In the genomic region with DNA sequence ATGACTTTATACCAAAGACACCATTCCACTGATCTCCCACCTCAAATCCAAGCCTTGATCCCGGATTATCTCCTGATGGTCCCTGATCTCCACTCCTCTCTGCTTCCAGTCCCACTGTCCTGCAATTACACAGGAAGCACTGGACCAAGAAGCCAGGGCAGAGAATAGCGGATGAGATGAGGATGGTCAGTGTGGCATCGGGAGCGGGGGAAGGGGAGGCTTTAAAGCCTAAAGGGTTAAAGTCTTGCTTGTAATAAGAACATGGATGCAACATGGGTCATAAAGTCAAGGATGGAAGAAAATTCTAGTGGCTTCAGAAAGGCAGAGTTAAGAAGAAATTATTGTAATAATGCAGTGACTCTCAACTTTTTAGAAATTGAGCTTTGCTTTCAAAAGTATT, we compare ENCODE assay signal across 2 cellular contexts.
TF ChIP-seq lines count a peak whose summit lies in the region.

No MANE protein-coding gene starts in this region.

TF ChIP-seq in HCT116, 20 proteins besides CTCF, POLR2A, EP300 and RAD21:
- TF ChIP-seq FOSL1 (IDR thresholded peaks at IDR 0.05; ENCODE audit: low read depth) (no peak), EZH2 (IDR thresholded peaks at IDR 0.05) (no peak), ZNF274 (IDR thresholded peaks at IDR 0.05; ENCODE audit: low read depth, low read length) (no peak), SP1 (IDR thresholded peaks at IDR 0.05; ENCODE audit: low read depth) (no peak), POLR2AphosphoS5 (IDR thresholded peaks at IDR 0.05; ENCODE audit: low read depth, low read length) (no peak), JUND (IDR thresholded peaks at IDR 0.05) (no peak), YY1 (IDR thresholded peaks at IDR 0.05; ENCODE audit: extremely low read depth, insufficient replicate concordance, low read depth, low read length) (no peak), ELF1 (IDR thresholded peaks at IDR 0.05; ENCODE audit: borderline replicate concordance, low read depth) (no peak), SRF (IDR thresholded peaks at IDR 0.05; ENCODE audit: low read depth) (no peak), TCF7L2 (IDR thresholded peaks at IDR 0.05; ENCODE audit: borderline replicate concordance, extremely low read depth, insufficient read depth, insufficient read length) (no peak), ZFX (IDR thresholded peaks at IDR 0.05) (no peak)
- TF ChIP-seq, protein P1, sequence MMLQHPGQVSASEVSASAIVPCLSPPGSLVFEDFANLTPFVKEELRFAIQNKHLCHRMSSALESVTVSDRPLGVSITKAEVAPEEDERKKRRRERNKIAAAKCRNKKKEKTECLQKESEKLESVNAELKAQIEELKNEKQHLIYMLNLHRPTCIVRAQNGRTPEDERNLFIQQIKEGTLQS (IDR thresholded peaks at IDR 0.05): no peak
- TF ChIP-seq, protein P2, sequence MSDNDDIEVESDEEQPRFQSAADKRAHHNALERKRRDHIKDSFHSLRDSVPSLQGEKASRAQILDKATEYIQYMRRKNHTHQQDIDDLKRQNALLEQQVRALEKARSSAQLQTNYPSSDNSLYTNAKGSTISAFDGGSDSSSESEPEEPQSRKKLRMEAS (IDR thresholded peaks at IDR 0.05): no peak
- TF ChIP-seq, protein P3, sequence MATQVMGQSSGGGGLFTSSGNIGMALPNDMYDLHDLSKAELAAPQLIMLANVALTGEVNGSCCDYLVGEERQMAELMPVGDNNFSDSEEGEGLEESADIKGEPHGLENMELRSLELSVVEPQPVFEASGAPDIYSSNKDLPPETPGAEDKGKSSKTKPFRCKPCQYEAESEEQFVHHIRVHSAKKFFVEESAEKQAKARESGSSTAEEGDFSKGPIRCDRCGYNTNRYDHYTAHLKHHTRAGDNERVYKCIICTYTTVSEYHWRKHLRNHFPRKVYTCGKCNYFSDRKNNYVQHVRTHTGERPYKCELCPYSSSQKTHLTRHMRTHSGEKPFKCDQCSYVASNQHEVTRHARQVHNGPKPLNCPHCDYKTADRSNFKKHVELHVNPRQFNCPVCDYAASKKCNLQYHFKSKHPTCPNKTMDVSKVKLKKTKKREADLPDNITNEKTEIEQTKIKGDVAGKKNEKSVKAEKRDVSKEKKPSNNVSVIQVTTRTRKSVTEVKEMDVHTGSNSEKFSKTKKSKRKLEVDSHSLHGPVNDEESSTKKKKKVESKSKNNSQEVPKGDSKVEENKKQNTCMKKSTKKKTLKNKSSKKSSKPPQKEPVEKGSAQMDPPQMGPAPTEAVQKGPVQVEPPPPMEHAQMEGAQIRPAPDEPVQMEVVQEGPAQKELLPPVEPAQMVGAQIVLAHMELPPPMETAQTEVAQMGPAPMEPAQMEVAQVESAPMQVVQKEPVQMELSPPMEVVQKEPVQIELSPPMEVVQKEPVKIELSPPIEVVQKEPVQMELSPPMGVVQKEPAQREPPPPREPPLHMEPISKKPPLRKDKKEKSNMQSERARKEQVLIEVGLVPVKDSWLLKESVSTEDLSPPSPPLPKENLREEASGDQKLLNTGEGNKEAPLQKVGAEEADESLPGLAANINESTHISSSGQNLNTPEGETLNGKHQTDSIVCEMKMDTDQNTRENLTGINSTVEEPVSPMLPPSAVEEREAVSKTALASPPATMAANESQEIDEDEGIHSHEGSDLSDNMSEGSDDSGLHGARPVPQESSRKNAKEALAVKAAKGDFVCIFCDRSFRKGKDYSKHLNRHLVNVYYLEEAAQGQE (IDR thresholded peaks at IDR 0.05; ENCODE audit: low read depth): no peak
- TF ChIP-seq, protein P4, sequence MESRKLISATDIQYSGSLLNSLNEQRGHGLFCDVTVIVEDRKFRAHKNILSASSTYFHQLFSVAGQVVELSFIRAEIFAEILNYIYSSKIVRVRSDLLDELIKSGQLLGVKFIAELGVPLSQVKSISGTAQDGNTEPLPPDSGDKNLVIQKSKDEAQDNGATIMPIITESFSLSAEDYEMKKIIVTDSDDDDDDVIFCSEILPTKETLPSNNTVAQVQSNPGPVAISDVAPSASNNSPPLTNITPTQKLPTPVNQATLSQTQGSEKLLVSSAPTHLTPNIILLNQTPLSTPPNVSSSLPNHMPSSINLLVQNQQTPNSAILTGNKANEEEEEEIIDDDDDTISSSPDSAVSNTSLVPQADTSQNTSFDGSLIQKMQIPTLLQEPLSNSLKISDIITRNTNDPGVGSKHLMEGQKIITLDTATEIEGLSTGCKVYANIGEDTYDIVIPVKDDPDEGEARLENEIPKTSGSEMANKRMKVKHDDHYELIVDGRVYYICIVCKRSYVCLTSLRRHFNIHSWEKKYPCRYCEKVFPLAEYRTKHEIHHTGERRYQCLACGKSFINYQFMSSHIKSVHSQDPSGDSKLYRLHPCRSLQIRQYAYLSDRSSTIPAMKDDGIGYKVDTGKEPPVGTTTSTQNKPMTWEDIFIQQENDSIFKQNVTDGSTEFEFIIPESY (IDR thresholded peaks at IDR 0.05; ENCODE audit: extremely low read depth, insufficient replicate concordance, low read length): no peak

TF ChIP-seq in H1, 55 proteins besides CTCF, POLR2A, EP300 and RAD21:
- no peak for TF ChIP-seq CBX5 (IDR thresholded peaks at IDR 0.05; ENCODE audit: low read depth, low read length)
- TF ChIP-seq HDAC6 (IDR thresholded peaks at IDR 0.05; ENCODE audit: low read depth, low read length): no peak
- TF ChIP-seq CHD2 (IDR thresholded peaks at IDR 0.05; ENCODE audit: low read length): no peak
- no peak for TF ChIP-seq TEAD4 (IDR thresholded peaks at IDR 0.05; ENCODE audit: low read depth, low read length)
- TF ChIP-seq, protein P5, sequence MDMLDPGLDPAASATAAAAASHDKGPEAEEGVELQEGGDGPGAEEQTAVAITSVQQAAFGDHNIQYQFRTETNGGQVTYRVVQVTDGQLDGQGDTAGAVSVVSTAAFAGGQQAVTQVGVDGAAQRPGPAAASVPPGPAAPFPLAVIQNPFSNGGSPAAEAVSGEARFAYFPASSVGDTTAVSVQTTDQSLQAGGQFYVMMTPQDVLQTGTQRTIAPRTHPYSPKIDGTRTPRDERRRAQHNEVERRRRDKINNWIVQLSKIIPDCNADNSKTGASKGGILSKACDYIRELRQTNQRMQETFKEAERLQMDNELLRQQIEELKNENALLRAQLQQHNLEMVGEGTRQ (IDR thresholded peaks at IDR 0.05; ENCODE audit: low read length): no peak
- no peak for TF ChIP-seq CHD1 (IDR thresholded peaks at IDR 0.05; ENCODE audit: low read depth, low read length)
- TF ChIP-seq CTBP2 (IDR thresholded peaks at IDR 0.05; ENCODE audit: borderline replicate concordance, insufficient read depth, insufficient read length, low read length): no peak
- TF ChIP-seq SP1 (IDR thresholded peaks at IDR 0.05; ENCODE audit: low read depth, low read length): no peak
- TF ChIP-seq BCL11A (IDR thresholded peaks at IDR 0.05; ENCODE audit: low read depth in 2 of 2, low read length in 2 of 2): no peak
- no peak for TF ChIP-seq SP2 (IDR thresholded peaks at IDR 0.05; ENCODE audit: low read length)
- no peak for TF ChIP-seq KDM1A (IDR thresholded peaks at IDR 0.05; ENCODE audit: borderline replicate concordance, low read length)
- no peak for TF ChIP-seq CEBPB (IDR thresholded peaks at IDR 0.05; ENCODE audit: low read depth, low read length)
- no peak for TF ChIP-seq SP4 (IDR thresholded peaks at IDR 0.05; ENCODE audit: low read length)
- TF ChIP-seq TBP (IDR thresholded peaks at IDR 0.05; ENCODE audit: low read depth, low read length): no peak
- TF ChIP-seq TAF7 (optimal IDR thresholded peaks at IDR 0.05; ENCODE audit: borderline replicate concordance, low read depth, low read length): no peak
- no peak for TF ChIP-seq RXRA (IDR thresholded peaks at IDR 0.05; ENCODE audit: insufficient read depth, low read depth, low read length)
- TF ChIP-seq ZNF274 (IDR thresholded peaks at IDR 0.05; ENCODE audit: borderline replicate concordance, extremely low read depth, low read length): no peak
- no peak for TF ChIP-seq YY1 (IDR thresholded peaks at IDR 0.05; ENCODE audit: low read depth, low read length)
- TF ChIP-seq KDM5A (IDR thresholded peaks at IDR 0.05; ENCODE audit: low read length): no peak
- TF ChIP-seq GTF2F1 (IDR thresholded peaks at IDR 0.05; ENCODE audit: borderline replicate concordance, low read depth, low read length): no peak
